ENCODE assay signal across 9 cellular contexts in genomic region chr1:94068831-94069648, GRCh38. TPM values are rescaled to one million over a fixed set of nuclear protein-coding genes. Genes with fewer than 3 reads are reported as not detected.
DNase-seq lines count a peak whose midpoint lies in the region; ATAC-seq and TF ChIP-seq lines count a peak whose summit lies in the region.
"Had no signal": no experiment of that assay in that cellular context is flagged by ENCODE, and none has a peak within 500 bp of the region (broad histone marks: within the 10 kb centered on the region; RNA-seq: fewer than 3 reads in every experiment).

No MANE protein-coding gene starts in this region.

- H3K27ac ChIP-seq in rectal smooth muscle tissue (ENCODE audit: low read depth, low read length), result peak overlapping the region; percentile 79

- DNase-seq in EH (ENCODE audit: low read depth) (peak; percentile 39), left cardiac atrium (no peak), iPS-NIHi7 (ENCODE audit: extremely low spot score) (no peak), NCI-H446 (lab: John Stamatoyannopoulos, UW) (no peak)

- H3K4me1 ChIP-seq in rectal smooth muscle tissue (ENCODE audit: control insufficient read depth, insufficient read depth, low read length), result peaks cover 32% of the 10 kb centered on the region

- ATAC-seq in left cardiac atrium, result peak; percentile 58 to 82
- no peak for ATAC-seq in GM21447 (IDR thresholded peaks at IDR 0.05; ENCODE audit: unreplicated experiment)
- ATAC-seq in GM21529 (IDR thresholded peaks at IDR 0.05; ENCODE audit: unreplicated experiment), result no peak

- intact Hi-C loops in left cardiac atrium (cut with DNase I), result no loop called here

- H3K36me3 ChIP-seq in rectal smooth muscle tissue (ENCODE audit: control insufficient read depth, insufficient read depth, low read length), result no peaks in the 10 kb centered on the region

- no peak overlapping the region for H3K9ac ChIP-seq in rectal smooth muscle tissue (ENCODE audit: low read length)

- no peak overlapping the region for H3K4me3 ChIP-seq in rectal smooth muscle tissue (ENCODE audit: low read length)

- no peaks in the 10 kb centered on the region for H3K27me3 ChIP-seq in rectal smooth muscle tissue (ENCODE audit: control insufficient read depth, insufficient read depth, low read length)

TF ChIP-seq in PFSK-1, 5 proteins besides CTCF, POLR2A, EP300 and RAD21:
- TF ChIP-seq FOXP2 (optimal IDR thresholded peaks at IDR 0.05; ENCODE audit: borderline replicate concordance, extremely low read depth, extremely low read length, insufficient read depth) (peak; percentile 44), POLR2AphosphoS5 (IDR thresholded peaks at IDR 0.05; ENCODE audit: low read depth, low read length) (no peak)

RNA-seq across cellular contexts. Expression of gene ABCA4, which starts 51.9 kb away (rescaled TPM):
- 1.4 TPM for polyA plus RNA-seq in PFSK-1 (2012; ENCODE audit: insufficient read length, low read depth)
- under 1 TPM; 0.21 TPM for total RNA-seq in left cardiac atrium
- total RNA-seq: T-helper 2 cell treated with Interferon-gamma antibody and Interleukin-4, amounts not matched to agents 100 ng/mL and 5 ng/mL, for 36 hours had no signal

Comparison
In these comparisons a context has a peak if more than half of its experiments do, and no peak if none do; other contexts are left out.
1. ATAC-seq: peak in left cardiac atrium (2 of 2); none in GM21447 (single experiment) and GM21529 (single experiment).